ENCODE assay signal across 18 cellular contexts in genomic region chr9:121670447-121670846, GRCh38. TPM values are rescaled to one million over a fixed set of nuclear protein-coding genes. Genes with fewer than 3 reads are reported as not detected.
DNase-seq lines count a peak whose midpoint lies in the region; ATAC-seq and TF ChIP-seq lines count a peak whose summit lies in the region.
"Had no signal": no experiment of that assay in that cellular context is flagged by ENCODE, and none has a peak within 500 bp of the region (broad histone marks: within the 10 kb centered on the region; RNA-seq: fewer than 3 reads in every experiment).

No MANE protein-coding gene starts in this region.

- H3K36me3 ChIP-seq in mucosa of descending colon (ENCODE audit: low read depth): no peaks in the 10 kb centered on the region
- H3K36me3 ChIP-seq: neural progenitor cell, SJSA1 had no signal

- no peaks in the 10 kb centered on the region for H3K9me3 ChIP-seq in mucosa of descending colon
- H3K9me3 ChIP-seq: SJSA1 had no signal

- intact Hi-C loops in left ventricle myocardium superior (cut with micrococcal nuclease): no loop called here
- intact Hi-C loops in sciatic nerve (cut with DNase I): no loop called here
- intact Hi-C loops in mucosa of descending colon (cut with DNase I, micrococcal nuclease): no loop called here

- H3K4me3 ChIP-seq in AG10803 (ENCODE audit: low read length): no peak overlapping the region
- H3K4me3 ChIP-seq in mucosa of descending colon: no peak overlapping the region
- H3K4me3 ChIP-seq: coronary artery, K562, neural progenitor cell, SJSA1 had no signal

- TF ChIP-seq CTCF in AG10803 (conservative IDR thresholded peaks at IDR 0.05; ENCODE audit: low read length) (no peak), mucosa of descending colon (IDR thresholded peaks at IDR 0.05) (no peak)

- peak; percentile 47 for ATAC-seq in left ventricle myocardium superior
- peak; percentile 44 for ATAC-seq in sciatic nerve
- no peak for ATAC-seq in mucosa of descending colon
- ATAC-seq: esophagus mucosa, K562 had no signal

- no peaks in the 10 kb centered on the region for H3K4me1 ChIP-seq in mucosa of descending colon (ENCODE audit: low read depth)
- H3K4me1 ChIP-seq: neural progenitor cell, SJSA1 had no signal

- peak; percentile 71 for DNase-seq in AG10803 (ENCODE audit: low read depth)
- DNase-seq in astrocyte of the hippocampus (ENCODE audit: low read depth, low spot score): peak; percentile 76
- no peak for DNase-seq in left ventricle myocardium superior
- no peak for DNase-seq in sciatic nerve (ENCODE audit: low spot score)
- DNase-seq in D341Med (ENCODE audit: low spot score): no peak
- no peak for DNase-seq in NCI-H1092 (lab: John Stamatoyannopoulos, UW)
- no peak for DNase-seq in mucosa of descending colon
- no peak for DNase-seq in iPS-NIHi7 (ENCODE audit: extremely low spot score)
- DNase-seq: activated CD4-positive, alpha-beta T cell treated with anti-CD3 and anti-CD28 coated beads for 4 hours; activated naive CD8-positive, alpha-beta T cell treated with anti-CD3 and anti-CD28 coated beads, Interleukin-2, amount 10 ng/mL, durations not matched to agents 7 days and 5 days; activated T-cell treated with anti-CD3 and anti-CD28 coated beads, Interleukin-2, amount 50 U/mL, for 1 hour; mammary epithelial cell; NCI-H1417 treated with DMSO at 0.1 percent for 48 hours had no signal

RNA-seq across cellular contexts. Expression of gene DAB2IP, which starts 19.0 kb away (rescaled TPM):
- total RNA-seq in left ventricle myocardium superior (54.8 TPM), sciatic nerve (70.7 TPM), mucosa of descending colon (100 to 1,000 TPM; 109 to 157 (median 111) TPM)

Comparison
In these comparisons a context has a peak if more than half of its experiments do, and no peak if none do; other contexts are left out.
1. DNase-seq: peak in AG10803 (single experiment) and astrocyte of the hippocampus (single experiment); none in left ventricle myocardium superior (single experiment), sciatic nerve (single experiment), D341Med (single experiment), NCI-H1092 (single experiment), mucosa of descending colon (0 of 3) and iPS-NIHi7 (single experiment).